ENCODE assay signal across 1 cellular context in the genomic region with DNA sequence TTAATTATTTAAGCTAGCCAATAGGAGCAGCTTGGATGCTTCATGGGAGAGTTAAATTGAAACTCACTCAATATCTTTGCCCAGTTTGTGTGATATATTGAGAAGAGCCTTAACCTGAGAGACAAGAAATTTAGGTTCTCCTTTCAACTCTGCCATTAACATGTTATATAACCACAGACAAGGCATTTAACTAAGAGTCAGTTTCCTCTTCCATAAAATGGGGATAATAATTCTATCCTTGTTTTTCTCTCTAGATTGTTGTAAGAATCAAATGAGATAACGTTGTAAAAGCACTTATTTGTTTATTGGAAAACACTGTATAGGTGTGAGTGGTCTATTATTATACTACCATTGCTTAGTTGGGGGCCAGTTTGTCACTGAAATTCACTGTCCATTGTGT.
TF ChIP-seq lines count a peak whose summit lies in the region.

No MANE protein-coding gene starts in this region.

TF ChIP-seq in HepG2, 621 proteins besides CTCF, POLR2A, EP300 and RAD21:
- TF ChIP-seq RBFOX2 (IDR thresholded peaks at IDR 0.05; ENCODE audit: low read depth, low read length), result no peak
- TF ChIP-seq ZNF629 (CRISPR knock-in tag; conservative IDR thresholded peaks at IDR 0.05), result peak; percentile 63; the same call in 1 of the 2 replicates
TF ChIP-seq in HepG2: peak in this region for 1.
